In the genomic region with DNA sequence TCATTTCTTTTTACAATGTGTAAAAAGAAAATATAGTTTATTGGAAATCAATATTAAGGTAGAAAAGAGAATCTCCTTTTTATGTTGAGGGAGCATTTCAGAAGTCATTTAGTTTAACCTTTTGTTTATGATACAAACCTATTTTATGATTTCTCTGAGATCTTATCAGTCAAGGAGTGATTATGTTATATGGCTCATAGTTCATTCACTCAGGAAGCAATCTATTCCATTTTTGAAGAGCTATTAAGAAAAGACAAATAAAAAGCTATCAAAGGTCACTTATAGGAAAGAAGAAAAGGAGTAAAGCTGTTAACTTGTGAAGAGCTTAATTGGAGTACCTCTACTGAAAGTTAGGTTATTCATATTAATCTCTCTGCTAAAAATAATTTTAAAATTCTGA, we compare ENCODE assay signal across 21 cellular contexts.
"Had no signal": no experiment of that assay in that cellular context is flagged by ENCODE, and none has a peak within 500 bp of the region (broad histone marks: within the 10 kb centered on the region; RNA-seq: fewer than 3 reads in every experiment).

No MANE protein-coding gene starts in this region.

- ATAC-seq: effector memory CD8-positive, alpha-beta T cell; heart right ventricle; left cardiac atrium; sciatic nerve; stimulated activated effector memory CD8-positive, alpha-beta T cell treated with anti-CD3 and anti-CD28 coated beads, Interleukin-12 subunit alpha, Interleukin-12 subunit beta, amount 100 ng/mL, for 72 hours had no signal

- DNase-seq: activated CD4-positive, alpha-beta T cell treated with anti-CD3 and anti-CD28 coated beads for 4 hours; activated CD4-positive, alpha-beta T cell treated with anti-CD3 and anti-CD28 coated beads, Interleukin-2, amount 50 U/mL, for 4 hours; activated effector memory CD4-positive, alpha-beta T cell treated with anti-CD3 and anti-CD28 coated beads, Interleukin-2, amount 50 U/mL, for 16 hours; activated naive CD4-positive, alpha-beta T cell treated with anti-CD3 and anti-CD28 coated beads, Interleukin-2, amount 10 ng/mL, durations not matched to agents 7 days and 5 days; activated naive CD8-positive, alpha-beta T cell treated with anti-CD3 and anti-CD28 coated beads, Interleukin-2, amount 10 ng/mL, durations not matched to agents 7 days and 5 days; amniotic stem cell; brain microvascular endothelial cell; cortex of kidney; effector memory CD8-positive, alpha-beta T cell; heart right ventricle; left cardiac atrium; mammary epithelial cell; naive B cell; nephron progenitor cell; retina; stimulated activated CD4-positive, alpha-beta T cell treated with anti-CD3 and anti-CD28 coated beads, Interleukin-4, amount 100 ng/mL, for 24 hours; trophoblast cell had no signal

- FAIRE-seq: astrocyte, urothelium cell line had no signal
